8 cellular contexts compared by ENCODE assay signal in genomic region chr12:89708793-89709156, GRCh38. TPM values are rescaled to one million over a fixed set of nuclear protein-coding genes. Genes with fewer than 3 reads are reported as not detected.
A peak's percentile ranks its signal among the peaks of the same experiment; 100 is the strongest.
DNase-seq lines count a peak whose midpoint lies in the region; ATAC-seq, FAIRE-seq and TF ChIP-seq lines count a peak whose summit lies in the region.

Gene ATP2B1, minus strand, starts transcription at chr12:89708838. Its CDS starts 52,952 bp downstream, at chr12:89655886.

- peak within 1 kb of the TSS; percentile 87 for H3K9ac ChIP-seq in kidney (ENCODE audit: low read length in 2 of 2)

- peak within 1 kb of the TSS; percentile 96 for H3K27ac ChIP-seq in A673 (ENCODE audit: low read depth, low read length, poor library complexity, severe bottlenecking)
- peak within 1 kb of the TSS; percentile 98 for H3K27ac ChIP-seq in kidney (ENCODE audit: low read depth in 2 of 2, low read length in 2 of 2)

- DNase-seq in A673 (ENCODE audit: low spot score) (peak; percentile 91), NCI-H2227 (lab: John Stamatoyannopoulos, UW; ENCODE audit: unreplicated experiment) (peak; percentile 94), kidney (peak; percentile 97)
- DNase-seq in central memory CD8-positive, alpha-beta T cell (ENCODE audit: low spot score in 2 of 2), result peak; percentile 75 to 81
- DNase-seq in stimulated activated CD4-positive, alpha-beta T cell treated with anti-CD3 and anti-CD28 coated beads, Interleukin-15, amount 100 ng/mL, for 48 hours (ENCODE audit: low read depth in 2 of 2), result peak; percentile 60 to 65

- ATAC-seq in HG03064 (IDR thresholded peaks at IDR 0.05; ENCODE audit: low read depth, unreplicated experiment), result peak; percentile 54
- peak; percentile 70 to 72 for ATAC-seq in activated CD4-positive, CD25-positive, alpha-beta regulatory T cell treated with anti-CD3 and anti-CD28 coated beads, Interleukin-2, amount 50 U/mL, for 24 hours
- peak; percentile 55 for ATAC-seq in central memory CD8-positive, alpha-beta T cell (replicated peaks; ENCODE audit: extremely low read depth, poor library complexity, severe bottlenecking)

- no peaks in the 10 kb centered on the region for H3K27me3 ChIP-seq in A673 (replicated peaks; ENCODE audit: insufficient read depth, low read depth, low read length, poor library complexity)

- H3K36me3 ChIP-seq in A673 (ENCODE audit: insufficient read depth, low read length, poor library complexity, severe bottlenecking) (no peaks in the 10 kb centered on the region), kidney (ENCODE audit: control insufficient read depth in 1 of 2, insufficient read depth in 2 of 2, low read length in 2 of 2) (no peaks in the 10 kb centered on the region)

- H3K4me3 Mint-ChIP-seq in central memory CD8-positive, alpha-beta T cell, result peak within 1 kb of the TSS; percentile 93

- H3K4me1 Mint-ChIP-seq in central memory CD8-positive, alpha-beta T cell, result peaks cover 42% of the 10 kb centered on the region

- POLR2A ChIA-PET in A673 (lab: Charles Lee; ENCODE audit: low non-redundant PET), result interaction anchor here (0.6 kb wide), 1 partner anchor 182 kb away, joined by 8 read pairs; no protein-coding TSS in a partner anchor

- H3K4me1 ChIP-seq in A673 (ENCODE audit: insufficient read depth, low read length, poor library complexity, severe bottlenecking), result peaks cover 17% of the 10 kb centered on the region
- H3K4me1 ChIP-seq in kidney (ENCODE audit: control insufficient read depth in 1 of 2, insufficient read depth in 1 of 2, low read depth in 1 of 2, low read length in 2 of 2), result peaks cover 0 to 13% of the 10 kb centered on the region in 2 donors

- H3K36me3 Mint-ChIP-seq in central memory CD8-positive, alpha-beta T cell (ENCODE audit: insufficient read depth), result peaks cover 31% of the 10 kb centered on the region

- H3K9me3 Mint-ChIP-seq in central memory CD8-positive, alpha-beta T cell, result no peaks in the 10 kb centered on the region

- no peaks in the 10 kb centered on the region for H3K9me3 ChIP-seq in A673 (ENCODE audit: low read depth, low read length, poor library complexity, severe bottlenecking)
- no peaks in the 10 kb centered on the region for H3K9me3 ChIP-seq in kidney (ENCODE audit: control insufficient read depth in 1 of 2, low read length in 2 of 2)

- CTCF ChIA-PET in A673 (lab: Charles Lee), result no interaction called here

- peak within 1 kb of the TSS; percentile 98 for H3K27ac Mint-ChIP-seq in central memory CD8-positive, alpha-beta T cell (ENCODE audit: low read depth)

- no peak for FAIRE-seq in kidney (lab: Jason Lieb, UNC)

- no peak for TF ChIP-seq CTCF in A673 (conservative IDR thresholded peaks at IDR 0.05; ENCODE audit: low read depth, low read length)
- no peak for TF ChIP-seq CTCF in kidney (IDR thresholded peaks at IDR 0.05; ENCODE audit: borderline replicate concordance, extremely low read depth, insufficient read depth)

- intact Hi-C loops in A673 (cut with micrococcal nuclease; ENCODE audit: unreplicated experiment) (loop anchor here (5.0 to 10.0 kb wide), 3 partner anchors 166 to 1146 kb away; no protein-coding TSS in a partner anchor), kidney (cut with DNase I) (no loop called here)

- BruUV-seq in A673 (replicated peaks; lab: Mats Ljungman, UMichigan), result no TSS peak

- TF ChIP-seq POLR2A in GM18526 (IDR thresholded peaks at IDR 0.05; ENCODE audit: extremely low read depth, insufficient read length), result peak; percentile 83

- no peaks in the 10 kb centered on the region for H3K27me3 Mint-ChIP-seq in central memory CD8-positive, alpha-beta T cell

- peak within 1 kb of the TSS; percentile 89 for H3K4me3 ChIP-seq in A673 (ENCODE audit: low read depth, low read length, poor library complexity, severe bottlenecking)
- peak within 1 kb of the TSS; percentile 74 to 88 for H3K4me3 ChIP-seq in kidney (ENCODE audit: low read length in 2 of 2)

RNA-seq across cellular contexts. Expression of gene ATP2B1, which starts in this region (rescaled TPM):
- 37.0 and 44.2 TPM in 2 replicates for total RNA-seq in A673 (2021)
- total RNA-seq in kidney, result 53.4 TPM
- 6.3 TPM for polyA plus RNA-seq in kidney (ENCODE audit: insufficient read depth, low read depth, low replicate concordance)

Comparison
In these comparisons a context has a peak if more than half of its experiments do, and no peak if none do; other contexts are left out.
1. Peak in every context shown above with its lines: DNase-seq, ATAC-seq, H3K4me3 ChIP-seq and H3K27ac ChIP-seq.